In the genomic region with DNA sequence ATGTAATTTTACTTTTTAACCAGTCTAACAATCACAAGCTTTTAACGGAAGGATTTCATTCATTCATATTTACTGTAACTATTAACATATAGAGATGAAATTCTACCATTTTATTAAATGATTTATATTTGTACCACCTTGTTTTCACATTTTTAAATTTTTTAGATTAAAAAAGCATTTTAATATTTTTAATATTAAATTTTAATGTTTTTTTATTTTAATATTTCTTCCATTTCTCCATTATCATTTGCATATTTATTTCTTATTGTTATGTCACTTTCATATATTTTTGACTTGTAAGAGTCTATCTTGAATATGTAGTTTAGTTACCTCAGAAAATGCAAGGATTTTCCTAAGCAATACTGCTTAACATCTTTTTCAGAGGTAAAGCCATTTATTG, we compare ENCODE assay signal across 23 cellular contexts.
"Had no signal": no experiment of that assay in that cellular context is flagged by ENCODE, and none has a peak within 500 bp of the region (broad histone marks: within the 10 kb centered on the region; RNA-seq: fewer than 3 reads in every experiment).

No MANE protein-coding gene starts in this region.

- ATAC-seq: effector memory CD8-positive, alpha-beta T cell; gastroesophageal sphincter; heart left ventricle; left cardiac atrium; left lung; left ventricle myocardium superior; lower lobe of right lung; mucosa of descending colon had no signal

- H3K4me3 Mint-ChIP-seq: dendritic cell treated with granulocyte-macrophage colony-stimulating factor and Interleukin-4, amounts not matched to agents 40 ng/mL and 50 ng/mL, for 4 days; effector memory CD8-positive, alpha-beta T cell; endodermal cell; immature natural killer cell; mesothelial cell of epicardium; naive B cell had no signal

- H3K27me3 Mint-ChIP-seq: dendritic cell treated with granulocyte-macrophage colony-stimulating factor and Interleukin-4, amounts not matched to agents 40 ng/mL and 50 ng/mL, for 4 days; effector memory CD8-positive, alpha-beta T cell; naive B cell had no signal

- H3K79me2 ChIP-seq: hepatocyte had no signal

- H3K9me3 ChIP-seq: esophagus muscularis mucosa, gastroesophageal sphincter, left lung, lower lobe of right lung had no signal

- H3K9me3 Mint-ChIP-seq: dendritic cell treated with granulocyte-macrophage colony-stimulating factor and Interleukin-4, amounts not matched to agents 40 ng/mL and 50 ng/mL, for 4 days; endodermal cell had no signal

- H3K36me3 Mint-ChIP-seq: immature natural killer cell, mesothelial cell of epicardium, naive B cell had no signal

- H3K4me1 Mint-ChIP-seq: immature natural killer cell, mesothelial cell of epicardium, naive B cell had no signal

- H3K4me3 ChIP-seq: esophagus muscularis mucosa, gastroesophageal sphincter, heart left ventricle, hepatocyte, left lung, lower lobe of right lung, mucosa of descending colon had no signal

- H3K4me2 ChIP-seq: hepatocyte had no signal

- H3K27ac Mint-ChIP-seq: dendritic cell treated with granulocyte-macrophage colony-stimulating factor and Interleukin-4, amounts not matched to agents 40 ng/mL and 50 ng/mL, for 4 days; effector memory CD8-positive, alpha-beta T cell; endodermal cell; immature natural killer cell; mesothelial cell of epicardium; naive B cell had no signal

- H3K27ac ChIP-seq: esophagus muscularis mucosa, gastroesophageal sphincter, heart left ventricle, hepatocyte, left lung, lower lobe of right lung had no signal

- H3K4me1 ChIP-seq: esophagus muscularis mucosa, gastroesophageal sphincter, heart left ventricle, left lung, lower lobe of right lung had no signal

- DNase-seq: cortex of kidney; effector CD8-positive, alpha-beta T cell; effector memory CD8-positive, alpha-beta T cell; endodermal cell; foreskin melanocyte; heart left ventricle; hypothalamus; immature natural killer cell; islet precursor cell; left cardiac atrium; left lung; left ventricle myocardium superior; lower lobe of right lung; mesenchymal stem cell; mucosa of descending colon; naive B cell had no signal

- H2AFZ ChIP-seq: hepatocyte had no signal

- FAIRE-seq: colon, endothelial cell of umbilical vein had no signal

- H3K36me3 ChIP-seq: esophagus muscularis mucosa, gastroesophageal sphincter, heart left ventricle, left lung, lower lobe of right lung had no signal

- H3K27me3 ChIP-seq: esophagus muscularis mucosa, gastroesophageal sphincter, heart left ventricle, hepatocyte, left lung had no signal
